In genomic region chr12:39846971-39847661, GRCh38 we compare ENCODE assay signal across 14 cellular contexts.
DNase-seq lines count a peak whose midpoint lies in the region; ATAC-seq, FAIRE-seq and TF ChIP-seq lines count a peak whose summit lies in the region.
"Had no signal": no experiment of that assay in that cellular context is flagged by ENCODE, and none has a peak within 500 bp of the region (broad histone marks: within the 10 kb centered on the region; RNA-seq: fewer than 3 reads in every experiment).

No MANE protein-coding gene starts in this region.

- H3K9ac ChIP-seq in trophoblast cell (ENCODE audit: low read length): no peak overlapping the region

- H3K23ac ChIP-seq in trophoblast cell (ENCODE audit: low read length): no peak overlapping the region

- H3K14ac ChIP-seq in trophoblast cell (ENCODE audit: low read length): no peak overlapping the region

- H3K4me3 ChIP-seq in bronchial epithelial cell (ENCODE audit: low read depth, low read length): no peak overlapping the region
- no peak overlapping the region for H3K4me3 ChIP-seq in trophoblast cell (ENCODE audit: low read depth, low read length)

- no TSS peak for BruUV-seq in Calu3 (replicated peaks; lab: Mats Ljungman, UMichigan)

- no peaks in the 10 kb centered on the region for H3K9me3 Mint-ChIP-seq in Calu3 (ENCODE audit: low read depth, unreplicated experiment)
- H3K9me3 Mint-ChIP-seq: activated T-helper 2 cell treated with anti-CD3 and anti-CD28 coated beads, Interferon-gamma antibody, Interleukin-2, Interleukin-4, amounts not matched to agents 10 μg/mL and 5 μg/mL and 100 μg/mL, durations not matched to agents 14 hours and 24 hours and 36 hours; central memory CD8-positive, alpha-beta T cell; neural crest cell had no signal

- no peaks in the 10 kb centered on the region for H3K27me3 Mint-ChIP-seq in Calu3 (ENCODE audit: unreplicated experiment)
- H3K27me3 Mint-ChIP-seq: central memory CD8-positive, alpha-beta T cell had no signal

- no peak overlapping the region for H4K12ac ChIP-seq in trophoblast cell (ENCODE audit: low read depth, low read length)

- no peak overlapping the region for H3K4ac ChIP-seq in trophoblast cell (ENCODE audit: low read depth, low read length)

- H3K4me1 Mint-ChIP-seq in Calu3 (ENCODE audit: low read depth, unreplicated experiment): no peaks in the 10 kb centered on the region
- H3K4me1 Mint-ChIP-seq: central memory CD8-positive, alpha-beta T cell had no signal

- no peak overlapping the region for H2AK5ac ChIP-seq in trophoblast cell (ENCODE audit: low read length)

- no peak overlapping the region for H4K91ac ChIP-seq in trophoblast cell (ENCODE audit: low read depth, low read length)

- FAIRE-seq in bronchial epithelial cell (lab: Jason Lieb, UNC): no peak

- no peak overlapping the region for H2AFZ ChIP-seq in trophoblast cell (ENCODE audit: insufficient read depth, low read length, poor library complexity)

- H3K4me3 Mint-ChIP-seq in Calu3 (ENCODE audit: low read depth, unreplicated experiment): no peak overlapping the region
- H3K4me3 Mint-ChIP-seq: central memory CD8-positive, alpha-beta T cell; HFFc6; neural crest cell had no signal

- CTCF ChIA-PET in Calu3 (lab: Charles Lee): no interaction called here

- peak; percentile 51 for ATAC-seq in GM18870 (IDR thresholded peaks at IDR 0.05; ENCODE audit: unreplicated experiment)
- ATAC-seq in HG02798 (IDR thresholded peaks at IDR 0.05; ENCODE audit: poor library complexity, unreplicated experiment): peak; percentile 51

- intact Hi-C loops in Calu3 (cut with micrococcal nuclease; ENCODE audit: unreplicated experiment): no loop called here

- no peaks in the 10 kb centered on the region for H3K9me3 ChIP-seq in trophoblast cell (ENCODE audit: insufficient read depth, low read depth, low read length)

- no peak for TF ChIP-seq CTCF in bronchial epithelial cell (IDR thresholded peaks at IDR 0.05; ENCODE audit: insufficient read depth, low read length, severe bottlenecking)
- TF ChIP-seq CTCF in Calu3 (IDR thresholded peaks at IDR 0.05; ENCODE audit: unreplicated experiment): no peak

- H2BK5ac ChIP-seq in trophoblast cell (ENCODE audit: low read depth, low read length, poor library complexity): no peak overlapping the region

- no peak overlapping the region for H3K4me2 ChIP-seq in trophoblast cell (ENCODE audit: low read length)

- no peak overlapping the region for H3K27ac Mint-ChIP-seq in Calu3 (ENCODE audit: unreplicated experiment)
- H3K27ac Mint-ChIP-seq: activated T-helper 2 cell treated with anti-CD3 and anti-CD28 coated beads, Interferon-gamma antibody, Interleukin-2, Interleukin-4, amounts not matched to agents 10 μg/mL and 5 μg/mL and 100 μg/mL, durations not matched to agents 14 hours and 24 hours and 36 hours; HFFc6 had no signal

- H2BK120ac ChIP-seq in trophoblast cell (ENCODE audit: insufficient read depth, low read length, poor library complexity): no peak overlapping the region

- H4K8ac ChIP-seq in trophoblast cell (ENCODE audit: low read depth, low read length): no peak overlapping the region

- no peaks in the 10 kb centered on the region for H3K36me3 Mint-ChIP-seq in Calu3 (ENCODE audit: insufficient read depth, unreplicated experiment)

- no peaks in the 10 kb centered on the region for H3K79me2 ChIP-seq in trophoblast cell (ENCODE audit: control insufficient read depth, insufficient read depth, low read length, poor library complexity)

- H3K18ac ChIP-seq in trophoblast cell (ENCODE audit: low read length): no peak overlapping the region

- H3K36me3 ChIP-seq in bronchial epithelial cell (ENCODE audit: control insufficient read depth, insufficient read depth, low read length): no peaks in the 10 kb centered on the region
- no peaks in the 10 kb centered on the region for H3K36me3 ChIP-seq in trophoblast cell (ENCODE audit: control insufficient read depth in 1 of 2, insufficient read depth in 2 of 2, low read length in 2 of 2)

- H2BK12ac ChIP-seq in trophoblast cell (ENCODE audit: low read length): no peak overlapping the region

- WGBS in trophoblast cell (ENCODE audit: extremely low coverage, insufficient coverage, insufficient read length): no CpG with 5 or more reads among the region's 2 CpGs

- no peaks in the 10 kb centered on the region for H3K27me3 ChIP-seq in bronchial epithelial cell (ENCODE audit: control insufficient read depth, insufficient read depth, low read length)
- no peaks in the 10 kb centered on the region for H3K27me3 ChIP-seq in trophoblast cell (ENCODE audit: insufficient read depth, low read length)

- DNase-seq in bronchial epithelial cell (ENCODE audit: low read depth) (peak; percentile 5), trophoblast cell (peak; percentile 16 to 40), Calu3 (no peak), AML-193 (lab: John Stamatoyannopoulos, UW) (no peak)
- no peak for DNase-seq in stimulated activated CD4-positive, alpha-beta T cell treated with anti-CD3 and anti-CD28 coated beads, Interleukin-1b, Interleukin-23, amount 100 ng/mL, for 48 hours
- DNase-seq: activated CD4-positive, alpha-beta T cell treated with anti-CD3 and anti-CD28 coated beads for 4 hours; DMS79; HFFc6; NCI-H1092 had no signal

- H3K79me1 ChIP-seq in trophoblast cell (ENCODE audit: low read length): no peaks in the 10 kb centered on the region

- no peaks in the 10 kb centered on the region for H3K4me1 ChIP-seq in trophoblast cell (ENCODE audit: control insufficient read depth in 1 of 2, insufficient read depth in 2 of 2, low read length in 2 of 2)

- no peak overlapping the region for H3K27ac ChIP-seq in trophoblast cell (ENCODE audit: low read depth, low read length)

Comparison
In these comparisons a context has a peak if more than half of its experiments do, and no peak if none do; other contexts are left out.
1. DNase-seq: peak in bronchial epithelial cell (single experiment) and trophoblast cell (2 of 2); none in stimulated activated CD4-positive, alpha-beta T cell treated with anti-CD3 and anti-CD28 coated beads, Interleukin-1b, Interleukin-23, amount 100 ng/mL, for 48 hours (single experiment), Calu3 (single experiment) and AML-193 (0 of 2).